Comparison of ENCODE assay signal across 12 cellular contexts in genomic region chr17:15917439-15918027, GRCh38. TPM values are rescaled to one million over a fixed set of nuclear protein-coding genes. Genes with fewer than 3 reads are reported as not detected.
DNase-seq lines count a peak whose midpoint lies in the region; ATAC-seq and TF ChIP-seq lines count a peak whose summit lies in the region.
"Had no signal": no experiment of that assay in that cellular context is flagged by ENCODE, and none has a peak within 500 bp of the region (broad histone marks: within the 10 kb centered on the region; RNA-seq: fewer than 3 reads in every experiment).

No MANE protein-coding gene starts in this region.

- TF ChIP-seq CTCF in fibroblast of villous mesenchyme (IDR thresholded peaks at IDR 0.05; ENCODE audit: insufficient read depth, low read depth, low read length) (no peak), mucosa of descending colon (IDR thresholded peaks at IDR 0.05) (no peak), upper lobe of right lung (IDR thresholded peaks at IDR 0.05) (no peak)

- H3K4me3 ChIP-seq in fibroblast of villous mesenchyme (ENCODE audit: low read depth, low read length) (peak overlapping the region; percentile 5), mucosa of descending colon (no peak overlapping the region), upper lobe of right lung (peak overlapping the region; percentile 14)
- H3K4me3 ChIP-seq: smooth muscle cell had no signal

- H3K27me3 ChIP-seq in upper lobe of right lung: peaks cover 12% of the 10 kb centered on the region

- DNase-seq in Right ventricle myocardium inferior (ENCODE audit: missing footprints) (peak; percentile 57), cardiac septum (ENCODE audit: low spot score) (no peak), fibroblast of villous mesenchyme (ENCODE audit: low read depth) (no peak), mucosa of descending colon (no peak), upper lobe of right lung (peak; percentile 74), HuH-7.5 (ENCODE audit: low spot score) (no peak), occipital lobe (lab: John Stamatoyannopoulos, UW) (no peak)
- DNase-seq in stimulated activated CD4-positive, alpha-beta T cell treated with anti-CD3 and anti-CD28 coated beads, Interleukin-12 subunit alpha, Interleukin-12 subunit beta, amount 100 ng/mL, for 4 hours: no peak
- DNase-seq: activated CD4-positive, CD25-positive, alpha-beta regulatory T cell treated with anti-CD3 and anti-CD28 coated beads, Interleukin-2, amount 50 U/mL, for 72 hours; activated T-cell treated with anti-CD3 and anti-CD28 coated beads, Interleukin-2, amount 50 U/mL, for 24 hours; anterior cingulate cortex had no signal

- intact Hi-C loops in Right ventricle myocardium inferior (cut with DNase I) (no loop called here), cardiac septum (cut with DNase I) (no loop called here), mucosa of descending colon (cut with DNase I, micrococcal nuclease) (no loop called here), upper lobe of right lung (cut with DNase I) (no loop called here)

- H3K9me3 ChIP-seq in mucosa of descending colon (peaks cover 3% of the 10 kb centered on the region), upper lobe of right lung (no peaks in the 10 kb centered on the region)

- no peaks in the 10 kb centered on the region for H3K36me3 ChIP-seq in mucosa of descending colon (ENCODE audit: low read depth)
- no peaks in the 10 kb centered on the region for H3K36me3 ChIP-seq in upper lobe of right lung

- ATAC-seq in Right ventricle myocardium inferior (peak; percentile 26), mucosa of descending colon (peak; percentile 38), upper lobe of right lung (peak; percentile 77)

- H3K4me1 ChIP-seq in mucosa of descending colon (ENCODE audit: low read depth) (peaks cover 4% of the 10 kb centered on the region), upper lobe of right lung (peaks cover 9% of the 10 kb centered on the region)

- H3K27ac ChIP-seq in upper lobe of right lung: no peak overlapping the region

RNA-seq across cellular contexts. Expression of gene ADORA2B, which starts 27.4 kb away (rescaled TPM):
- total RNA-seq in Right ventricle myocardium inferior: 0.43 TPM
- 1.3 TPM for total RNA-seq in cardiac septum
- total RNA-seq in fibroblast of villous mesenchyme: 14.8 and 50.5 TPM in 2 replicates
- 10 to 100 TPM; 11.9 to 32.9 (median 24.4) TPM for total RNA-seq in mucosa of descending colon
- total RNA-seq in upper lobe of right lung: 7.1 TPM
- total RNA-seq in occipital lobe: 3.6 TPM

Comparison
In these comparisons a context has a peak if more than half of its experiments do, and no peak if none do; other contexts are left out.
1. DNase-seq: peak in Right ventricle myocardium inferior (single experiment) and upper lobe of right lung (single experiment); none in cardiac septum (single experiment), fibroblast of villous mesenchyme (single experiment), mucosa of descending colon (0 of 3), HuH-7.5 (single experiment), occipital lobe (single experiment) and stimulated activated CD4-positive, alpha-beta T cell treated with anti-CD3 and anti-CD28 coated beads, Interleukin-12 subunit alpha, Interleukin-12 subunit beta, amount 100 ng/mL, for 4 hours (single experiment).
2. ATAC-seq: peak in every context shown above with its lines; median percentile 77 in upper lobe of right lung; 38 in mucosa of descending colon; 26 in Right ventricle myocardium inferior.